In genomic region chr3:4745240-4745620, GRCh38 we compare ENCODE assay signal across 18 cellular contexts.
DNase-seq lines count a peak whose midpoint lies in the region; ATAC-seq and TF ChIP-seq lines count a peak whose summit lies in the region.
"Had no signal": no experiment of that assay in that cellular context is flagged by ENCODE, and none has a peak within 500 bp of the region (broad histone marks: within the 10 kb centered on the region; RNA-seq: fewer than 3 reads in every experiment).

No MANE protein-coding gene starts in this region.

- CTCF ChIA-PET in Caco-2 (lab: Charles Lee): interaction anchor here (1.0 to 1.2 kb wide), 2 partner anchors 34 to 35 kb away, joined by 3 to 4 read pairs; no protein-coding TSS in a partner anchor
- CTCF ChIA-PET in IMR-90 (lab: Yijun Ruan, JAX): no interaction called here

- H3K79me1 ChIP-seq in IMR-90 (ENCODE audit: low read depth in 1 of 2, low read length in 2 of 2): no peaks in the 10 kb centered on the region

- H2AK9ac ChIP-seq in IMR-90 (replicated peaks; ENCODE audit: low read depth, low read length, poor library complexity): no peak overlapping the region

- no peak for TF ChIP-seq RAD21 in IMR-90 (IDR thresholded peaks at IDR 0.05; ENCODE audit: low read length)

- ATAC-seq in IMR-90 (ENCODE audit: low read depth) (no peak), GM18868 (IDR thresholded peaks at IDR 0.05; ENCODE audit: unreplicated experiment) (no peak)
- ATAC-seq: activated CD8-positive, alpha-beta T cell treated with anti-CD3 and anti-CD28 coated beads, Interleukin-2, amount 10 ng/mL, durations not matched to agents 7 days and 5 days; left colon; Right ventricle myocardium inferior had no signal

- H2BK15ac ChIP-seq in IMR-90 (ENCODE audit: low read depth, low read length): no peak overlapping the region

- no peaks in the 10 kb centered on the region for H3K27me3 Mint-ChIP-seq in Caco-2 (ENCODE audit: insufficient read depth, unreplicated experiment)
- no peaks in the 10 kb centered on the region for H3K27me3 Mint-ChIP-seq in chondrocyte (ENCODE audit: low read depth)
- H3K27me3 Mint-ChIP-seq in nephron progenitor cell (ENCODE audit: low read depth, poor library complexity): no peaks in the 10 kb centered on the region

- no peak overlapping the region for H2AFZ ChIP-seq in IMR-90 (replicated peaks; ENCODE audit: low read length, poor library complexity)

- H3K9me1 ChIP-seq in IMR-90 (ENCODE audit: insufficient read depth, low read length): no peaks in the 10 kb centered on the region

- H3K9me3 Mint-ChIP-seq in Caco-2 (ENCODE audit: unreplicated experiment): peaks cover 9% of the 10 kb centered on the region
- no peaks in the 10 kb centered on the region for H3K9me3 Mint-ChIP-seq in chondrocyte (ENCODE audit: low read depth)
- H3K9me3 Mint-ChIP-seq in nephron progenitor cell: no peaks in the 10 kb centered on the region

- in situ Hi-C loops in IMR-90 (cut with MboI; ENCODE audit: low sequenced_read_pairs): no loop called here

- H3K56ac ChIP-seq in IMR-90 (ENCODE audit: extremely low read depth, insufficient read depth, low read length): no peak overlapping the region

- no peaks in the 10 kb centered on the region for H3K36me3 Mint-ChIP-seq in Caco-2 (ENCODE audit: insufficient read depth, unreplicated experiment)
- H3K36me3 Mint-ChIP-seq in chondrocyte (ENCODE audit: low read depth): peaks cover 2% of the 10 kb centered on the region
- H3K36me3 Mint-ChIP-seq in nephron progenitor cell (ENCODE audit: low read depth): peaks cover 87% of the 10 kb centered on the region

- H3K9me3 ChIP-seq in Caco-2 (no peaks in the 10 kb centered on the region), IMR-90 (ENCODE audit: control insufficient read depth, insufficient read depth, low read length) (no peaks in the 10 kb centered on the region; the same call in 1 of the 2 replicates), colonic mucosa (no peaks in the 10 kb centered on the region)

- no peak for TF ChIP-seq CTCF in Caco-2 (IDR thresholded peaks at IDR 0.05; ENCODE audit: insufficient read depth in 1 of 2, low read depth in 1 of 2, low read length in 1 of 2, severe bottlenecking in 1 of 2, unreplicated experiment in 1 of 2)
- no peak for TF ChIP-seq CTCF in IMR-90 (conservative IDR thresholded peaks at IDR 0.05; ENCODE audit: low read depth, low read length)
- no peak for TF ChIP-seq CTCF in chondrocyte (IDR thresholded peaks at IDR 0.05)
- TF ChIP-seq CTCF in nephron progenitor cell (IDR thresholded peaks at IDR 0.05): no peak
- no peak for TF ChIP-seq CTCF in colonic mucosa (IDR thresholded peaks at IDR 0.05)

- H3K4me2 ChIP-seq in IMR-90 (ENCODE audit: low read depth, low read length): no peak overlapping the region

- peaks cover 32% of the 10 kb centered on the region for H3K4me1 Mint-ChIP-seq in Caco-2 (ENCODE audit: low read depth, unreplicated experiment)
- H3K4me1 Mint-ChIP-seq in chondrocyte (ENCODE audit: low read depth): peaks cover 72% of the 10 kb centered on the region
- H3K4me1 Mint-ChIP-seq in nephron progenitor cell: peaks cover 79% of the 10 kb centered on the region

- peak overlapping the region; percentile 44 for H3K4me3 Mint-ChIP-seq in Caco-2 (ENCODE audit: unreplicated experiment)
- no peak overlapping the region for H3K4me3 Mint-ChIP-seq in chondrocyte (ENCODE audit: unreplicated experiment)
- H3K4me3 Mint-ChIP-seq in nephron progenitor cell: no peak overlapping the region
- H3K4me3 Mint-ChIP-seq: activated CD8-positive, alpha-beta T cell treated with anti-CD3 and anti-CD28 coated beads, Interleukin-2, amount 10 ng/mL, durations not matched to agents 7 days and 5 days had no signal

- H3K4me3 ChIP-seq in Caco-2 (ENCODE audit: low read depth, low read length) (no peak overlapping the region), IMR-90 (ENCODE audit: insufficient read depth, low read depth, low read length) (no peak overlapping the region), colonic mucosa (no peak overlapping the region)

- H2BK120ac ChIP-seq in IMR-90 (ENCODE audit: low read depth, low read length): no peak overlapping the region

- H3K36me3 ChIP-seq in Caco-2 (ENCODE audit: control insufficient read depth, insufficient read depth, low read length) (no peaks in the 10 kb centered on the region), IMR-90 (ENCODE audit: control insufficient read depth, insufficient read depth, low read length) (no peaks in the 10 kb centered on the region), colonic mucosa (no peaks in the 10 kb centered on the region)
- H3K36me3 ChIP-seq: WERI-Rb-1 had no signal

- no peak overlapping the region for H2BK20ac ChIP-seq in IMR-90 (ENCODE audit: low read depth, low read length)

- POLR2A ChIA-PET in Caco-2 (lab: Charles Lee) (no interaction called here), IMR-90 (lab: Charles Lee; ENCODE audit: unreplicated experiment) (no interaction called here)

- H3K27me3 ChIP-seq in Caco-2 (replicated peaks; ENCODE audit: control insufficient read depth, insufficient read depth, low read length) (no peaks in the 10 kb centered on the region), IMR-90 (ENCODE audit: control insufficient read depth, insufficient read depth, low read length) (peaks cover 18% of the 10 kb centered on the region), colonic mucosa (no peaks in the 10 kb centered on the region)

- H3K27ac ChIP-seq in IMR-90 (ENCODE audit: insufficient read depth, low read length) (no peak overlapping the region), colonic mucosa (no peak overlapping the region)
- H3K27ac ChIP-seq: WERI-Rb-1 had no signal

- H3K4ac ChIP-seq in IMR-90 (ENCODE audit: low read depth, low read length): no peak overlapping the region

- dilution Hi-C loops in IMR-90 (cut with HindIII; ENCODE audit: low sequenced_read_pairs, unreplicated experiment): no loop called here

- 0 out of 2 replicates have a peak overlapping the region, but pooled peaks have one; percentile 0 for H2AK5ac ChIP-seq in IMR-90 (ENCODE audit: low read depth, low read length)

- H2BK5ac ChIP-seq in IMR-90 (ENCODE audit: low read depth, low read length, poor library complexity, severe bottlenecking): no peak overlapping the region

- 0 out of 2 replicates have a peak overlapping the region, but pooled peaks have one; percentile 7 for H3K18ac ChIP-seq in IMR-90 (ENCODE audit: low read depth, low read length)

- H3K23ac ChIP-seq in IMR-90 (ENCODE audit: low read depth, low read length): no peak overlapping the region

- no peak overlapping the region for H3K14ac ChIP-seq in IMR-90 (replicated peaks; ENCODE audit: low read depth, low read length)

- TF ChIP-seq POLR2A in IMR-90 (IDR thresholded peaks at IDR 0.05; ENCODE audit: low read depth, low read length): no peak

- 50% methylated on average over 4 of the region's 7 CpGs; no CpG with 5 or more reads in 1 of the 2 experiments for WGBS in IMR-90 (ENCODE audit: extremely low coverage in 2 of 2, insufficient read length in 1 of 2), 2 experiments

- H3K27ac Mint-ChIP-seq in Caco-2 (ENCODE audit: unreplicated experiment) (peak overlapping the region; percentile 39), chondrocyte (ENCODE audit: unreplicated experiment) (peak overlapping the region; percentile 79), nephron progenitor cell (peak overlapping the region; percentile 81)
- H3K27ac Mint-ChIP-seq: activated CD8-positive, alpha-beta T cell treated with anti-CD3 and anti-CD28 coated beads, Interleukin-2, amount 10 ng/mL, durations not matched to agents 7 days and 5 days had no signal

- DNase-seq in Caco-2 (no peak), IMR-90 (peak; percentile 18), chondrocyte (ENCODE audit: low spot score) (no peak), nephron progenitor cell (no peak), NCI-H2081 (lab: John Stamatoyannopoulos, UW) (no peak), colonic mucosa (no peak), NOMO-1 treated with dmso at 0.1 percent for 144 hours (lab: John Stamatoyannopoulos, UW; ENCODE audit: unreplicated experiment) (no peak)
- DNase-seq: activated CD8-positive, alpha-beta T cell treated with anti-CD3 and anti-CD28 coated beads, Interleukin-2, amount 10 ng/mL, durations not matched to agents 7 days and 5 days; activated T-cell treated with anti-CD3 and anti-CD28 coated beads, Interleukin-2, amount 50 U/mL, for 48 hours; AML-193; H7; left colon; NCI-H187 treated with DMSO at 0.1 percent for 48 hours; occipital lobe; stimulated activated CD4-positive, alpha-beta T cell treated with anti-CD3 and anti-CD28 coated beads, Interleukin-2, amount 100 ng/mL, for 24 hours; WERI-Rb-1 had no signal

- H3K4me1 ChIP-seq in Caco-2 (peaks cover 39% of the 10 kb centered on the region), IMR-90 (ENCODE audit: control insufficient read depth, insufficient read depth, low read length) (peaks cover 23% of the 10 kb centered on the region), colonic mucosa (peaks cover 8% of the 10 kb centered on the region)

- BruUV-seq in Caco-2 (replicated peaks; lab: Mats Ljungman, UMichigan) (no TSS peak), IMR-90 (replicated peaks; lab: Mats Ljungman, UMichigan) (no TSS peak)

- no peak overlapping the region for H4K91ac ChIP-seq in IMR-90 (ENCODE audit: insufficient read depth, low read depth, low read length)

- no peaks in the 10 kb centered on the region for H4K20me1 ChIP-seq in IMR-90 (ENCODE audit: insufficient read depth, low read length)

- no peak overlapping the region for H4K8ac ChIP-seq in IMR-90 (ENCODE audit: low read depth in 2 of 2, low read length in 2 of 2)

- no peak overlapping the region for H3K9ac ChIP-seq in IMR-90 (ENCODE audit: low read depth, low read length)
- H3K9ac ChIP-seq in colonic mucosa (ENCODE audit: low read depth in 2 of 2, low read length in 2 of 2): no peak overlapping the region

- intact Hi-C loops in Caco-2 (cut with micrococcal nuclease; ENCODE audit: unreplicated experiment) (no loop called here), IMR-90 (cut with micrococcal nuclease) (no loop called here), colonic mucosa (cut with DNase I) (no loop called here)

- H4K5ac ChIP-seq in IMR-90 (ENCODE audit: low read depth, low read length): no peak overlapping the region

TF ChIP-seq in IMR-90, 13 proteins besides CTCF, POLR2A, EP300 and RAD21:
- TF ChIP-seq RCOR1 (IDR thresholded peaks at IDR 0.05; ENCODE audit: insufficient replicate concordance, low read length) (no peak), MAZ (IDR thresholded peaks at IDR 0.05; ENCODE audit: borderline replicate concordance, low read depth, low read length) (no peak), SMC3 (IDR thresholded peaks at IDR 0.05; ENCODE audit: low read depth, low read length) (no peak), RFX5 (IDR thresholded peaks at IDR 0.05; ENCODE audit: low read depth, low read length) (no peak), CEBPB (IDR thresholded peaks at IDR 0.05; ENCODE audit: low read depth, low read length) (no peak), CHD1 (IDR thresholded peaks at IDR 0.05; ENCODE audit: low read depth, low read length) (no peak), BHLHE40 (IDR thresholded peaks at IDR 0.05; ENCODE audit: low read depth, low read length) (no peak)
